24 cellular contexts compared by ENCODE assay signal in genomic region chr9:111658943-111659342, GRCh38.
"Had no signal": no experiment of that assay in that cellular context is flagged by ENCODE, and none has a peak within 500 bp of the region (broad histone marks: within the 10 kb centered on the region; RNA-seq: fewer than 3 reads in every experiment).

No MANE protein-coding gene starts in this region.

- H3K9me3 ChIP-seq: adrenal gland, MG63, SJSA1 had no signal

- ATAC-seq: activated CD4-positive, CD25-positive, alpha-beta regulatory T cell treated with anti-CD3 and anti-CD28 coated beads, Interleukin-2, amount 50 U/mL, for 24 hours; activated CD8-positive, alpha-beta T cell treated with anti-CD3 and anti-CD28 coated beads for 36 hours; activated T-cell treated with anti-CD3 and anti-CD28 coated beads, Interleukin-2, amount 50 U/mL, for 72 hours; SK-N-SH treated with all-trans-retinoic acid at 6 μM for 48 hours had no signal

- FAIRE-seq: RCC 7860 had no signal

- H3K4me3 Mint-ChIP-seq: activated CD8-positive, alpha-beta T cell treated with anti-CD3 and anti-CD28 coated beads for 36 hours; activated naive CD4-positive, alpha-beta T cell treated with anti-CD3 and anti-CD28 coated beads, Interleukin-2, amount 10 ng/mL, durations not matched to agents 7 days and 5 days; activated naive CD8-positive, alpha-beta T cell treated with anti-CD3 and anti-CD28 coated beads for 36 hours; activated T-cell treated with anti-CD3 and anti-CD28 coated beads, Interleukin-2, amount 50 U/mL, for 72 hours had no signal

- H3K4me3 ChIP-seq: adrenal gland, MG63, SJSA1 had no signal

- H3K27ac ChIP-seq: adrenal gland, SJSA1 had no signal

- H3K27me3 Mint-ChIP-seq: activated naive CD8-positive, alpha-beta T cell treated with anti-CD3 and anti-CD28 coated beads for 36 hours had no signal

- DNase-seq: activated CD4-positive, alpha-beta T cell treated with anti-CD3 and anti-CD28 coated beads for 4 hours; activated CD8-positive, alpha-beta memory T cell treated with anti-CD3 and anti-CD28 coated beads, Interleukin-2, amount 50 U/mL, for 4 hours; activated CD8-positive, alpha-beta T cell treated with anti-CD3 and anti-CD28 coated beads for 36 hours; activated gamma-delta T cell treated with Interleukin-2 at 50 U/mL for 16 hours; activated naive CD4-positive, alpha-beta T cell treated with anti-CD3 and anti-CD28 coated beads, Interleukin-2, amount 10 ng/mL, durations not matched to agents 7 days and 5 days; activated naive CD8-positive, alpha-beta T cell treated with anti-CD3 and anti-CD28 coated beads for 36 hours; activated T-cell treated with anti-CD3 and anti-CD28 coated beads, Interleukin-2, amount 50 U/mL, for 72 hours; adrenal gland; caudate nucleus; MG63; NCI-H1092 treated with DMSO at 0.1 percent for 48 hours; NCI-H1417 treated with DMSO at 0.1 percent for 48 hours; NCI-H1694 treated with DMSO at 0.1 percent for 48 hours; NCI-H2029 treated with DMSO at 0.1 percent for 48 hours; NCI-H510A treated with DMSO at 0.1 percent for 48 hours; NCI-H69; NK-92 treated with Interleukin-12 subunit alpha and Interleukin-12 subunit beta, amount 100 ng/mL, for 24 hours; SHP77; SW 1271 had no signal

- H3K27me3 ChIP-seq: adrenal gland, MG63, SJSA1 had no signal

- H3K27ac Mint-ChIP-seq: activated CD8-positive, alpha-beta T cell treated with anti-CD3 and anti-CD28 coated beads for 36 hours; activated naive CD4-positive, alpha-beta T cell treated with anti-CD3 and anti-CD28 coated beads, Interleukin-2, amount 10 ng/mL, durations not matched to agents 7 days and 5 days; activated naive CD8-positive, alpha-beta T cell treated with anti-CD3 and anti-CD28 coated beads for 36 hours; activated T-cell treated with anti-CD3 and anti-CD28 coated beads, Interleukin-2, amount 50 U/mL, for 72 hours; activated T-helper 2 cell treated with anti-CD3 and anti-CD28 coated beads, Interferon-gamma antibody, Interleukin-2, Interleukin-4, amounts not matched to agents 10 μg/mL and 5 μg/mL and 100 μg/mL, durations not matched to agents 14 hours and 24 hours and 36 hours had no signal
